In genomic region chr11:236774-237767, GRCh38 we compare ENCODE assay signal across 8 cellular contexts. TPM values are rescaled to one million over a fixed set of nuclear protein-coding genes. Genes with fewer than 3 reads are reported as not detected.
DNase-seq lines count a peak whose midpoint lies in the region; ATAC-seq and TF ChIP-seq lines count a peak whose summit lies in the region.

Gene PSMD13, plus strand, starts transcription at chr11:236976. Its CDS starts 74 bp downstream, at chr11:237050.

- H3K4me1 ChIP-seq in ACC112 (ENCODE audit: control insufficient read depth, insufficient read depth, low read length, unreplicated experiment), result peaks cover 13% of the 10 kb centered on the region

- peak within 1 kb of the TSS; percentile 92 for H3K4me3 ChIP-seq in ACC112 (ENCODE audit: low read depth, low read length)
- peak within 1 kb of the TSS; percentile 89 for H3K4me3 ChIP-seq in kidney epithelial cell (ENCODE audit: low read depth, low read length)

- peaks cover 56% of the 10 kb centered on the region for H3K79me2 ChIP-seq in ACC112 (ENCODE audit: control insufficient read depth, insufficient read depth, low read length, unreplicated experiment)

- ATAC-seq in GM18520 (IDR thresholded peaks at IDR 0.05; ENCODE audit: unreplicated experiment) (peak; percentile 66), HG03064 (IDR thresholded peaks at IDR 0.05; ENCODE audit: low read depth, unreplicated experiment) (peak; percentile 63)

- H2AFZ ChIP-seq in ACC112 (ENCODE audit: low read length, unreplicated experiment), result peak within 1 kb of the TSS; percentile 96

- peak within 1 kb of the TSS; percentile 92 for H3K27ac ChIP-seq in ACC112 (ENCODE audit: low read depth, low read length)

- H3K27me3 ChIP-seq in ACC112 (ENCODE audit: insufficient read depth, low read length) (no peaks in the 10 kb centered on the region), kidney epithelial cell (ENCODE audit: control insufficient read depth, insufficient read depth, low read length) (no peaks in the 10 kb centered on the region)

- no peak for TF ChIP-seq CTCF in kidney epithelial cell (IDR thresholded peaks at IDR 0.05; ENCODE audit: insufficient read depth, low read length, poor library complexity, severe bottlenecking)

- DNase-seq in NCI-H2196 treated with DMSO at 0.1 percent for 48 hours (lab: John Stamatoyannopoulos, UW; ENCODE audit: unreplicated experiment), result peak; percentile 74
- peak; percentile 82 for DNase-seq in activated CD4-positive, alpha-beta T cell treated with anti-CD3 and anti-CD28 coated beads for 1 hour
- peak; percentile 91 for DNase-seq in cerebellum (ENCODE audit: low spot score)
- peak; percentile 25 for DNase-seq in kidney epithelial cell (ENCODE audit: low read depth)
- peak; percentile 86 to 91 for DNase-seq in stimulated activated CD4-positive, alpha-beta T cell treated with anti-CD3 and anti-CD28 coated beads, Interleukin-15, amount 100 ng/mL, for 48 hours (ENCODE audit: low read depth in 2 of 2)

- H3K36me3 ChIP-seq in ACC112 (ENCODE audit: insufficient read depth, low read length) (0 out of 2 replicates have a peak, but pooled peaks cover 5% of the 10 kb centered on the region), kidney epithelial cell (ENCODE audit: control insufficient read depth, insufficient read depth, low read length) (no peaks in the 10 kb centered on the region)

RNA-seq across cellular contexts. Expression of gene PSMD13, which starts in this region (rescaled TPM):
- total RNA-seq in cerebellum (47.7 TPM), kidney epithelial cell (131 and 150 TPM in 2 replicates)

Comparison
In these comparisons a context has a peak if more than half of its experiments do, and no peak if none do; other contexts are left out.
1. Peak in every context shown above with its lines: DNase-seq, ATAC-seq, H3K4me3 ChIP-seq and H3K27ac ChIP-seq.
2. DNase-seq: peak in every context shown above with its lines; median percentile 91 in cerebellum; 88 in stimulated activated CD4-positive, alpha-beta T cell treated with anti-CD3 and anti-CD28 coated beads, Interleukin-15, amount 100 ng/mL, for 48 hours; 82 in activated CD4-positive, alpha-beta T cell treated with anti-CD3 and anti-CD28 coated beads for 1 hour; 74 in NCI-H2196 treated with DMSO at 0.1 percent for 48 hours; 25 in kidney epithelial cell.